20 cellular contexts compared by ENCODE assay signal in the genomic region with DNA sequence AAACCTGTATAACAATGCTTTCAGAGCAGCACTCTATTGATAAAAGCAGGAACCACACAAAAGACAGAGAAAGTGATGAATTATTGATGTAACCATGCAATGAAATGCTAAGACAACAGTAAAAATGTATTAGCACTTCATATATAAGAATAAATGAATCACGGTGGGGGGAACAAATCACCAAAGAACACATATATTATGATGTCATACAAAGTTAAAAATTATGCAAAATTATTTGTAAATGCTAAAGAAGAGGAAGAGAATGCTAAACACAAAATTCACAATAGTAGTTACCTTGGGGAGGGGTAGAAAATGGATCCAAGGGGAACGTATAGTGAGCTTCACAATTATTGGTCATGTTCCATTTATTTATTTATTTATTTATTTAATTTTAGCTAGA.
A peak's percentile ranks its signal among the peaks of the same experiment; 100 is the strongest.
DNase-seq lines count a peak whose midpoint lies in the region; ATAC-seq, FAIRE-seq and TF ChIP-seq lines count a peak whose summit lies in the region.
"Had no signal": no experiment of that assay in that cellular context is flagged by ENCODE, and none has a peak within 500 bp of the region (broad histone marks: within the 10 kb centered on the region; RNA-seq: fewer than 3 reads in every experiment).

No MANE protein-coding gene starts in this region.

- 99% methylated on average over 2 of the region's 2 CpGs for WGBS in HepG2 (ENCODE audit: low lambda C conversion rate)
- WGBS in right lobe of liver (ENCODE audit: insufficient coverage, low coverage, low lambda C conversion rate, missing lambda C conversion rate): 89% methylated on average over 2 of the region's 2 CpGs
- no CpG with 5 or more reads among the region's 2 CpGs for WGBS in IMR-90 (ENCODE audit: extremely low coverage in 2 of 2, insufficient read length in 1 of 2), 2 experiments

- dilution Hi-C loops in IMR-90 (cut with HindIII; ENCODE audit: low sequenced_read_pairs, unreplicated experiment): no loop called here

- peaks cover 12% of the 10 kb centered on the region for H3K9me1 ChIP-seq in IMR-90 (ENCODE audit: insufficient read depth, low read length)

- no peak overlapping the region for H2AK5ac ChIP-seq in IMR-90 (ENCODE audit: low read depth, low read length)

- POLR2A ChIA-PET in HepG2 (lab: Yijun Ruan, JAX): no interaction called here
- POLR2A ChIA-PET in IMR-90 (lab: Charles Lee; ENCODE audit: unreplicated experiment): no interaction called here

- no peaks in the 10 kb centered on the region for H3K79me2 ChIP-seq in HepG2 (ENCODE audit: insufficient read depth, low read length)

- H4K8ac ChIP-seq in IMR-90 (ENCODE audit: low read depth in 2 of 2, low read length in 2 of 2): no peak overlapping the region

- TF ChIP-seq RAD21 in HepG2 (CRISPR knock-in tag; IDR thresholded peaks at IDR 0.05) (no peak), IMR-90 (IDR thresholded peaks at IDR 0.05; ENCODE audit: low read length) (no peak)

- TF ChIP-seq EP300 in HepG2 (IDR thresholded peaks at IDR 0.05; ENCODE audit: low read depth in 2 of 2, low read length in 2 of 2) (no peak), HepG2 (CRISPR knock-in tag; IDR thresholded peaks at IDR 0.05; ENCODE audit: borderline replicate concordance) (no peak)

- no peak overlapping the region for H4K5ac ChIP-seq in IMR-90 (ENCODE audit: low read depth, low read length)

- intact Hi-C loops in HepG2 (cut with micrococcal nuclease; ENCODE audit: unreplicated experiment) (no loop called here), right lobe of liver (cut with DNase I) (no loop called here), IMR-90 (cut with micrococcal nuclease) (loop anchor here (5.0 to 10.0 kb wide), 2 partner anchors 269 to 391 kb away; partner anchors contain the start of gene NHLRC1)

- H3K36me3 ChIP-seq in HepG2 (replicated peaks in 1 of 2; ENCODE audit: control insufficient read depth in 1 of 2, insufficient read depth in 2 of 2, low read length in 2 of 2): peaks cover 4 to 40% of the 10 kb centered on the region in 2 experiments
- peaks cover 0 to 34% (median 7%) of the 10 kb centered on the region in 4 donors for H3K36me3 ChIP-seq in right lobe of liver
- H3K36me3 ChIP-seq in IMR-90 (ENCODE audit: control insufficient read depth, insufficient read depth, low read length): peaks cover 19% of the 10 kb centered on the region

- no peak overlapping the region for H2AFZ ChIP-seq in HepG2 (ENCODE audit: low read length)
- H2AFZ ChIP-seq in IMR-90 (replicated peaks; ENCODE audit: low read length, poor library complexity): no peak overlapping the region

- H3K79me1 ChIP-seq in IMR-90 (ENCODE audit: low read depth in 1 of 2, low read length in 2 of 2): peaks cover 20 to 66% of the 10 kb centered on the region in 2 experiments

- FAIRE-seq in HepG2 (lab: Jason Lieb, UNC): no peak
- FAIRE-seq: A549, D721Med, G401.6, GM12891, GM19239 had no signal

- H3K27ac ChIP-seq in HepG2 (ENCODE audit: extremely low read length, insufficient read depth, low read length): no peak overlapping the region
- no peak overlapping the region for H3K27ac ChIP-seq in right lobe of liver
- H3K27ac ChIP-seq in IMR-90 (ENCODE audit: insufficient read depth, low read length): no peak overlapping the region
- H3K27ac ChIP-seq: 22Rv1; A549; BLaER1 treated with 17β-estradiol and CSF1 and Interleukin-3, amounts not matched to agents 10 nM and 100 nM; C4-2B had no signal

- BruUV-seq in HepG2 (replicated peaks; lab: Mats Ljungman, UMichigan) (no TSS peak), IMR-90 (replicated peaks; lab: Mats Ljungman, UMichigan) (no TSS peak)

- H3K4me2 ChIP-seq in HepG2 (ENCODE audit: low read depth, low read length) (no peak overlapping the region), IMR-90 (ENCODE audit: low read depth, low read length) (no peak overlapping the region)
- H3K4me2 ChIP-seq: A549; BLaER1 treated with 17β-estradiol and CSF1 and Interleukin-3, amounts not matched to agents 10 nM and 100 nM had no signal

- no peak for DNase-seq in HepG2 (ENCODE audit: low spot score)
- no peak for DNase-seq in right lobe of liver
- no peak for DNase-seq in IMR-90
- no peak for DNase-seq in GOT3 (lab: John Stamatoyannopoulos, UW)
- DNase-seq in foreskin fibroblast: no peak
- DNase-seq: AML-193; Caco-2; Calu3; CD4-positive, alpha-beta T cell; CD8-positive, alpha-beta T cell; DMS79 treated with DMSO at 0.1 percent for 48 hours; GF-D8 had no signal

- H2BK120ac ChIP-seq in IMR-90 (ENCODE audit: low read depth, low read length): no peak overlapping the region

- no peak overlapping the region for H3K23ac ChIP-seq in IMR-90 (ENCODE audit: low read depth, low read length)

- H3K9ac ChIP-seq in HepG2 (ENCODE audit: insufficient read depth, low read depth, low read length) (no peak overlapping the region), IMR-90 (ENCODE audit: low read depth, low read length) (no peak overlapping the region)
- H3K9ac ChIP-seq: BLaER1 treated with 17β-estradiol and CSF1 and Interleukin-3, amounts not matched to agents 10 nM and 100 nM had no signal

- no peak overlapping the region for H2AK9ac ChIP-seq in IMR-90 (replicated peaks; ENCODE audit: low read depth, low read length, poor library complexity)

- no peak overlapping the region for H3K56ac ChIP-seq in IMR-90 (ENCODE audit: extremely low read depth, insufficient read depth, low read length)

- no peak for ATAC-seq in HepG2
- ATAC-seq in right lobe of liver: no peak
- no peak for ATAC-seq in IMR-90 (ENCODE audit: low read depth)
- ATAC-seq: A549; CD8-positive, alpha-beta T cell had no signal

- TF ChIP-seq CTCF in HepG2 (CRISPR knock-in tag; IDR thresholded peaks at IDR 0.05) (no peak), right lobe of liver (IDR thresholded peaks at IDR 0.05) (no peak), IMR-90 (conservative IDR thresholded peaks at IDR 0.05; ENCODE audit: low read depth, low read length) (no peak), foreskin fibroblast (IDR thresholded peaks at IDR 0.05; ENCODE audit: low read depth, low read length) (no peak)

- H3K4me3 ChIP-seq in HepG2 (replicated peaks in 1 of 3; ENCODE audit: insufficient read depth in 1 of 3, low read depth in 2 of 3, low read length in 3 of 3): no peak overlapping the region
- no peak overlapping the region for H3K4me3 ChIP-seq in right lobe of liver
- no peak overlapping the region for H3K4me3 ChIP-seq in IMR-90 (ENCODE audit: insufficient read depth, low read depth, low read length)
- H3K4me3 ChIP-seq in foreskin fibroblast (ENCODE audit: low read depth in 1 of 2, low read length in 2 of 2): no peak overlapping the region
- H3K4me3 ChIP-seq: A549; BLaER1 treated with 17β-estradiol and CSF1 and Interleukin-3, amounts not matched to agents 10 nM and 100 nM had no signal

- H3K14ac ChIP-seq in IMR-90 (replicated peaks; ENCODE audit: low read depth, low read length): 0 out of 2 replicates have a peak overlapping the region, but pooled peaks have one; percentile 11

- CTCF ChIA-PET in HepG2 (lab: Yijun Ruan, JAX; ENCODE audit: low intra/inter-chr PET ratio, low total read pairs): no interaction called here
- CTCF ChIA-PET in IMR-90 (lab: Yijun Ruan, JAX): interaction anchor here (1.1 kb wide), 1 partner anchor 20 kb away, joined by 3 read pairs; no protein-coding TSS in a partner anchor

- no peak overlapping the region for H2BK20ac ChIP-seq in IMR-90 (ENCODE audit: low read depth, low read length)

- no peak overlapping the region for H4K91ac ChIP-seq in IMR-90 (ENCODE audit: insufficient read depth, low read depth, low read length)

- H3K27me3 ChIP-seq in HepG2 (ENCODE audit: control insufficient read depth in 1 of 2, insufficient read depth in 2 of 2, low read length in 2 of 2): no peaks in the 10 kb centered on the region
- H3K27me3 ChIP-seq in right lobe of liver: no peaks in the 10 kb centered on the region
- H3K27me3 ChIP-seq in IMR-90 (ENCODE audit: control insufficient read depth, insufficient read depth, low read length): no peaks in the 10 kb centered on the region
- H3K27me3 ChIP-seq: BLaER1 treated with 17β-estradiol and CSF1 and Interleukin-3, amounts not matched to agents 10 nM and 100 nM had no signal

- no peaks in the 10 kb centered on the region for H3K4me1 ChIP-seq in HepG2 (ENCODE audit: insufficient read depth, low read length)
- H3K4me1 ChIP-seq in right lobe of liver: no peaks in the 10 kb centered on the region
- H3K4me1 ChIP-seq in IMR-90 (ENCODE audit: control insufficient read depth, insufficient read depth, low read length): peaks cover 14% of the 10 kb centered on the region

- in situ Hi-C loops in HepG2 (cut with HindIII; ENCODE audit: extremely low pct_ligation_motif_present, low pct_unique_long_range_greater_than_20kb): no loop called here
- in situ Hi-C loops in IMR-90 (cut with MboI; ENCODE audit: low sequenced_read_pairs): no loop called here

- H3K9me3 ChIP-seq in HepG2 (ENCODE audit: low read length): no peaks in the 10 kb centered on the region
- no peaks in the 10 kb centered on the region for H3K9me3 ChIP-seq in right lobe of liver
- no peaks in the 10 kb centered on the region for H3K9me3 ChIP-seq in IMR-90 (ENCODE audit: control insufficient read depth, insufficient read depth, low read length)
- H3K9me3 ChIP-seq: A549, Caco-2 had no signal

- no peak overlapping the region for H2BK5ac ChIP-seq in IMR-90 (ENCODE audit: low read depth, low read length, poor library complexity, severe bottlenecking)

- no peak for TF ChIP-seq POLR2A in HepG2 (IDR thresholded peaks at IDR 0.05; ENCODE audit: insufficient read depth in 1 of 2, low read depth in 2 of 2, low read length in 2 of 2)
- no peak for TF ChIP-seq POLR2A in right lobe of liver (IDR thresholded peaks at IDR 0.05)
- no peak for TF ChIP-seq POLR2A in IMR-90 (IDR thresholded peaks at IDR 0.05; ENCODE audit: low read depth, low read length)

- H3K18ac ChIP-seq in IMR-90 (ENCODE audit: low read depth, low read length): no peak overlapping the region

- H3K4ac ChIP-seq in IMR-90 (ENCODE audit: low read depth, low read length): no peak overlapping the region

- H4K20me1 ChIP-seq in HepG2 (ENCODE audit: insufficient read depth, low read length) (no peaks in the 10 kb centered on the region), IMR-90 (ENCODE audit: insufficient read depth, low read length) (no peaks in the 10 kb centered on the region)
- H4K20me1 ChIP-seq: BLaER1 treated with 17β-estradiol and CSF1 and Interleukin-3, amounts not matched to agents 10 nM and 100 nM had no signal

- H2BK15ac ChIP-seq in IMR-90 (ENCODE audit: low read depth, low read length): no peak overlapping the region

TF ChIP-seq in IMR-90, 13 proteins besides CTCF, POLR2A, EP300 and RAD21:
- TF ChIP-seq RFX5 (IDR thresholded peaks at IDR 0.05; ENCODE audit: low read depth, low read length) (no peak), FOS (IDR thresholded peaks at IDR 0.05; ENCODE audit: low read depth, low read length) (no peak), CHD1 (IDR thresholded peaks at IDR 0.05; ENCODE audit: low read depth, low read length) (no peak), MXI1 (IDR thresholded peaks at IDR 0.05; ENCODE audit: borderline replicate concordance, low read depth, low read length) (no peak), MAFK (IDR thresholded peaks at IDR 0.05; ENCODE audit: low read depth, low read length) (no peak), CEBPB (IDR thresholded peaks at IDR 0.05; ENCODE audit: low read depth, low read length) (no peak), SMC3 (IDR thresholded peaks at IDR 0.05; ENCODE audit: low read depth, low read length) (no peak), RCOR1 (IDR thresholded peaks at IDR 0.05; ENCODE audit: insufficient replicate concordance, low read length) (no peak)
